Comparison of ENCODE assay signal across 8 cellular contexts in the genomic region with DNA sequence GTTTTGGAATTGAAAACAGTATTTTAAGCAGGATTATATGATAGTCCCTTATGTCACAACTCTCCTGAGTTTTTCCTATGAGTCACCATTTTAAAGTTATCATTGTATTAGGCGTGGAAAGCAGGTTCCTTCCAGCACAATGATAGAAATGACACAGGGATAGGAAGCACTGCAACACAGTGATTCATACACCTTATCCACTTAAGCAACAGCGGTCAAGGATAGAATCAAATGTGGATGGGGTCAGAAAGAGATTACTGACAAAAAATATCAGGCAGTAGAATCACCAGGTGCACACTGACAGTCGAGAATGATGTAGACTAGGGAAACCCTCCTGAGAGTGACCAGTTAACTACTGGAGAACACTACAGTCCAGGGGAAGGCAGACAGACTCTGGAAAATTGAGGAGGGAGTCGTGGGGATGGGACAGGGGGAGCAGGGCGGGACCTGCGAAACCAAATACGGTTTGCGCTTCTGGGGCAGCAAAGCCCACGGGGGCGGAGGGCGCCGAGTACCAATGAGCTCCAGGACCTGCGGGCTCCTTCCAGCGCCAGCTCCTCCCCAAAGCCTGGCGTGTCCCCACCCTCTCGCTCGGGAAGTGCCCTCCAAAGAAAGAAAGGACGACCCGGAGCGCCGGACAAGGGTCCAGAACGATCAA. TPM values are rescaled to one million over a fixed set of nuclear protein-coding genes. Genes with fewer than 3 reads are reported as not detected.
DNase-seq lines count a peak whose midpoint lies in the region; ATAC-seq and TF ChIP-seq lines count a peak whose summit lies in the region.

No MANE protein-coding gene starts in this region.

- H3K27me3 Mint-ChIP-seq in endothelial cell (ENCODE audit: unreplicated experiment) = peaks cover 10% of the 10 kb centered on the region

- peak overlapping the region; percentile 93 for H3K27ac Mint-ChIP-seq in endothelial cell (ENCODE audit: unreplicated experiment)

- POLR2A ChIA-PET in HEK293 (lab: Yijun Ruan, JAX) = interaction anchor here (0.6 to 2.9 kb wide), 10 partner anchors 19 to 781 kb away, joined by 3 to 42 read pairs (median 4); a partner anchor contains a TSS

- H3K27ac ChIP-seq in HEK293 (ENCODE audit: extremely low read depth, low read depth, low read length) (peak overlapping the region; percentile 62), vagina (peak overlapping the region; percentile 97)

- peak; percentile 87 for ATAC-seq in SK-N-SH treated with all-trans-retinoic acid at 6 μM for 48 hours
- ATAC-seq in mucosa of descending colon = peak; percentile 63

- peak overlapping the region; percentile 96 for H3K4me3 ChIP-seq in HEK293 (ENCODE audit: low read depth, low read length)
- peak overlapping the region; percentile 64 for H3K4me3 ChIP-seq in mucosa of descending colon
- H3K4me3 ChIP-seq in vagina = peak overlapping the region; percentile 72 to 75

- no peak for TF ChIP-seq CTCF in HEK293 (tag by site-specific recombination; IDR thresholded peaks at IDR 0.05)
- no peak for TF ChIP-seq CTCF in endothelial cell (IDR thresholded peaks at IDR 0.05; ENCODE audit: unreplicated experiment)
- TF ChIP-seq CTCF in mucosa of descending colon (IDR thresholded peaks at IDR 0.05) = no peak
- TF ChIP-seq CTCF in vagina (IDR thresholded peaks at IDR 0.05) = no peak

- no peaks in the 10 kb centered on the region for H3K9me3 Mint-ChIP-seq in endothelial cell (ENCODE audit: unreplicated experiment)

- TF ChIP-seq POLR2A in vagina (IDR thresholded peaks at IDR 0.05) = no peak

- CTCF ChIA-PET in HEK293 (lab: Yijun Ruan, JAX) = interaction anchor here (0.7 to 0.8 kb wide), 2 partner anchors 69 to 72 kb away, joined by 3 read pairs; a partner anchor contains a TSS

- peak overlapping the region; percentile 95 for H3K4me3 Mint-ChIP-seq in endothelial cell (ENCODE audit: unreplicated experiment)

- H3K9me3 ChIP-seq in HEK293 (ENCODE audit: control insufficient read depth, insufficient read depth, low read depth, low read length) (no peaks in the 10 kb centered on the region), mucosa of descending colon (no peaks in the 10 kb centered on the region), vagina (no peaks in the 10 kb centered on the region)

- peaks cover 9% of the 10 kb centered on the region for H3K36me3 Mint-ChIP-seq in endothelial cell (ENCODE audit: low read depth, unreplicated experiment)

- peaks cover 42% of the 10 kb centered on the region for H3K4me1 Mint-ChIP-seq in endothelial cell (ENCODE audit: unreplicated experiment)

- no peaks in the 10 kb centered on the region for H3K27me3 ChIP-seq in vagina

- H3K36me3 ChIP-seq in HEK293 (ENCODE audit: control insufficient read depth in 2 of 2, insufficient read depth in 1 of 2, low read length in 2 of 2) (no peaks in the 10 kb centered on the region), mucosa of descending colon (ENCODE audit: low read depth) (peaks cover 5% of the 10 kb centered on the region), vagina (no peaks in the 10 kb centered on the region)

- DNase-seq in stimulated activated CD8-positive, alpha-beta memory T cell treated with anti-CD3 and anti-CD28 coated beads, Interleukin-4, amount 100 ng/mL, for 24 hours (ENCODE audit: low read depth) = peak; percentile 54
- DNase-seq in stimulated activated CD8-positive, alpha-beta memory T cell treated with anti-CD3 and anti-CD28 coated beads, Interleukin-4, amount 100 ng/mL, for 48 hours = no peak
- DNase-seq in LoVo (ENCODE audit: low spot score) = peak; percentile 59
- no peak for DNase-seq in endothelial cell (ENCODE audit: low spot score)
- DNase-seq in mucosa of descending colon = no peak
- DNase-seq in vagina (ENCODE audit: extremely low spot score in 2 of 2) = no peak

- H3K4me1 ChIP-seq in HEK293 (ENCODE audit: control insufficient read depth, insufficient read depth, low read length) (peaks cover 2% of the 10 kb centered on the region; the same call in 1 of the 2 replicates), mucosa of descending colon (ENCODE audit: low read depth) (peaks cover 16% of the 10 kb centered on the region), vagina (peaks cover 52% of the 10 kb centered on the region)

- intact Hi-C loops in mucosa of descending colon (cut with DNase I, micrococcal nuclease) (loop anchor here (2.0 to 5.0 kb wide), 2 partner anchors 42 to 45 kb away; a partner anchor contains a TSS), vagina (cut with DNase I) (no loop called here)

TF ChIP-seq in HEK293, 187 proteins besides CTCF, POLR2A, EP300 and RAD21 (continues in another document):
- TF ChIP-seq GLIS2 (tag by site-specific recombination; IDR thresholded peaks at IDR 0.05) (peak; percentile 80), ZNF621 (tag by site-specific recombination; IDR thresholded peaks at IDR 0.05) (no peak), ZNF830 (tag by site-specific recombination; IDR thresholded peaks at IDR 0.05; ENCODE audit: low read depth) (no peak), SP3 (tag by site-specific recombination; IDR thresholded peaks at IDR 0.05) (no peak), ZNF350 (tag by site-specific recombination; IDR thresholded peaks at IDR 0.05) (no peak), ZNF660 (tag by site-specific recombination; IDR thresholded peaks at IDR 0.05) (0 out of 2 replicates have a peak, but pooled peaks have one; percentile 33), FEZF1 (tag by site-specific recombination; IDR thresholded peaks at IDR 0.05) (no peak), ZFP69B (tag by site-specific recombination; IDR thresholded peaks at IDR 0.05) (no peak; the same call in 1 of the 2 replicates), OSR2 (tag by site-specific recombination; IDR thresholded peaks at IDR 0.05) (peak; percentile 47), ZNF600 (tag by site-specific recombination; IDR thresholded peaks at IDR 0.05) (no peak; the same call in 1 of the 2 replicates), ZNF776 (tag by site-specific recombination; IDR thresholded peaks at IDR 0.05; ENCODE audit: borderline replicate concordance) (no peak), ZNF112 (tag by site-specific recombination; IDR thresholded peaks at IDR 0.05) (no peak), GLI2 (tag by site-specific recombination; IDR thresholded peaks at IDR 0.05; ENCODE audit: borderline replicate concordance, low read depth) (no peak), SCRT1 (tag by site-specific recombination; IDR thresholded peaks at IDR 0.05; ENCODE audit: borderline replicate concordance) (no peak), ZNF366 (tag by site-specific recombination; conservative IDR thresholded peaks at IDR 0.05) (peak; percentile 66), ZBTB21 (tag by site-specific recombination; IDR thresholded peaks at IDR 0.05) (no peak), ZNF239 (tag by site-specific recombination; IDR thresholded peaks at IDR 0.05) (no peak), GLIS1 (tag by site-specific recombination; IDR thresholded peaks at IDR 0.05) (peak; percentile 17; the same call in 1 of the 2 replicates), IKZF3 (tag by site-specific recombination; IDR thresholded peaks at IDR 0.05) (no peak; the same call in 1 of the 2 replicates)
- TF ChIP-seq, protein P1, sequence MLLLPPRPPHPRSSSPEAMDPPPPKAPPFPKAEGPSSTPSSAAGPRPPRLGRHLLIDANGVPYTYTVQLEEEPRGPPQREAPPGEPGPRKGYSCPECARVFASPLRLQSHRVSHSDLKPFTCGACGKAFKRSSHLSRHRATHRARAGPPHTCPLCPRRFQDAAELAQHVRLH (tag by site-specific recombination; IDR thresholded peaks at IDR 0.05) = no peak

TF ChIP-seq in SK-N-SH treated with all-trans-retinoic acid at 6 μM for 48 hours, 23 proteins besides CTCF, POLR2A, EP300 and RAD21:
- TF ChIP-seq ESRRG (CRISPR knock-in tag; IDR thresholded peaks at IDR 0.05) = no peak
- TF ChIP-seq BACH2 (CRISPR knock-in tag; IDR thresholded peaks at IDR 0.05; ENCODE audit: borderline replicate concordance) = no peak
- no peak for TF ChIP-seq ZFP3 (CRISPR knock-in tag; IDR thresholded peaks at IDR 0.05)
- no peak for TF ChIP-seq ISL1 (CRISPR knock-in tag; IDR thresholded peaks at IDR 0.05)
TF ChIP-seq in SK-N-SH treated with all-trans-retinoic acid at 6 μM for 48 hours: peak in this region for 0.

RNA-seq across cellular contexts. Expression of a gene that starts 0.5 kb away (rescaled TPM):
- 15.6 TPM for total RNA-seq in endothelial cell (ENCODE audit: unreplicated experiment)
- total RNA-seq in mucosa of descending colon = 10 to 100 TPM; 20.8 to 32.3 (median 23.4) TPM
- 18.7 TPM for total RNA-seq in vagina

RNA-seq across cellular contexts. Expression of a gene that starts 44.0 kb away (rescaled TPM):
- total RNA-seq in endothelial cell (ENCODE audit: unreplicated experiment) = 16.4 TPM
- 10 to 100 TPM; 19.6 to 26.2 (median 20.2) TPM for total RNA-seq in mucosa of descending colon
- 14.5 TPM for total RNA-seq in vagina

RNA-seq across cellular contexts. Expression of a gene that starts 44.2 kb away (rescaled TPM):
- total RNA-seq in endothelial cell (ENCODE audit: unreplicated experiment) (18.6 TPM), mucosa of descending colon (10 to 100 TPM; 13.2 to 19.2 (median 16.6) TPM), vagina (28.7 TPM)

Comparison
In these comparisons a context has a peak if more than half of its experiments do, and no peak if none do; other contexts are left out.
1. DNase-seq: peak in stimulated activated CD8-positive, alpha-beta memory T cell treated with anti-CD3 and anti-CD28 coated beads, Interleukin-4, amount 100 ng/mL, for 24 hours (single experiment) and LoVo (single experiment); none in stimulated activated CD8-positive, alpha-beta memory T cell treated with anti-CD3 and anti-CD28 coated beads, Interleukin-4, amount 100 ng/mL, for 48 hours (single experiment), endothelial cell (single experiment), mucosa of descending colon (0 of 3) and vagina (0 of 2).
2. Peak in every context shown above with its lines, with median percentiles within 50 percentile points of each other: H3K4me3 ChIP-seq.